ENCODE assay signal across 8 cellular contexts in the genomic region with DNA sequence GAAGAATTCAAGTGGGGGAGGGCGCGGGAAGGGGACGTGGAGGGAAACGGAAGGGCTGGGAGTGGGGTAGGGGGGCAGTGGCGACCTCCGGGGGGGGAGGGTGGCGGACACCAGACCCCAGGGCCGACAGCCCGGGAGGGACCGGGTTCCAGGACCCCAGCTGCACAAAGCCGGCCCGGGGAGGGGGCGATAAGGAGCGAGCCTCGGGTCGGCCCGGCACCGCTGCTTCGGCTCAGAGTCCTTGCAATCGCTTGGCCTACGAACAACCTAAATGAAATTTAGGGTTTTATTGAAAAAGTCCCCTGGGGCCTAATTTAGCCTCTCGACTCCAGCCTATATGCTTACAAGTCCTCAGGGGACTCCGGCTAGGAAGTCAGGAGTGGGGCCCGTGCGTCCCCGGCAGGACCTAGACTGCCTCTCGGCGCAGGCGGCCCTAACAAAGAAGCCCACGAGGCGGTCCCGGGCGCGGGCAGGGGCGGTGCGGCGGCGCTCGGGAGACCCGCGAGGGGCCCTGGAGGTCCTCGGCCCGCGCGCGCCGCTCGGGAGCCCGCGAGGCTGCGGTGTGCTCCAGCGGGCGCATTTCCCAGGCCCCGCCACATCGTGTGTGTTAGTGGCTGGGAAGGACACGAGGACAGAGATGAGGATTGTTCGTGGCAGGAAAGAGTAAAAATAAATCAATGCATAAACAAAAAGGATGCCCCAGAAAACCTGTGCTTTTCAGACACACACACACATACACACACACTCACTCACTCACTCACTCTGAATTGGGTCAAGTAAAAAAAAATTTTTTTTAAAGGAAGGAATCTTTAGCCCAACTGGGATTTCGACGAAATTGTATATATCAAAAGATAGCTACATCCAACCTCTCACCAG.
DNase-seq lines count a peak whose midpoint lies in the region; ATAC-seq lines count a peak whose summit lies in the region.

No MANE protein-coding gene starts in this region.

- H3K9ac ChIP-seq in SK-N-MC (ENCODE audit: insufficient read length) (peak overlapping the region; percentile 74), muscle layer of colon (ENCODE audit: low read length) (peak overlapping the region; percentile 13)

- ATAC-seq in aorta (ENCODE audit: low FRiP score) (peak; percentile 52), GM21576 (IDR thresholded peaks at IDR 0.05; ENCODE audit: unreplicated experiment) (no peak), HG03097 (IDR thresholded peaks at IDR 0.05; ENCODE audit: low FRiP score, unreplicated experiment) (no peak), HG02678 (IDR thresholded peaks at IDR 0.05; ENCODE audit: unreplicated experiment) (no peak)

- intact Hi-C loops in aorta (cut with DNase I), result loop anchor here (2.0 to 10.0 kb wide), 5 partner anchors 417 to 589 kb away; no protein-coding TSS in a partner anchor

- H3K4me1 ChIP-seq in esophagus (ENCODE audit: control insufficient read depth in 2 of 2, insufficient read depth in 2 of 2, low read length in 1 of 2) (peaks cover 3 to 6% of the 10 kb centered on the region in 2 donors), muscle layer of colon (ENCODE audit: insufficient read depth, low read length) (peaks cover 14% of the 10 kb centered on the region), aorta (ENCODE audit: control insufficient read depth in 1 of 2, insufficient read depth in 2 of 2, low read length in 2 of 2) (peaks cover 2 to 3% of the 10 kb centered on the region in 2 donors)

- DNase-seq in ELR (ENCODE audit: low read depth), result peak; percentile 3
- DNase-seq in SK-N-MC (ENCODE audit: low read depth, low spot score), result no peak
- DNase-seq in aorta, result peak; percentile 68 to 81

- H3K36me3 ChIP-seq in SK-N-MC (ENCODE audit: insufficient read depth, low read length) (no peaks in the 10 kb centered on the region), esophagus (ENCODE audit: control insufficient read depth in 2 of 2, insufficient read depth in 2 of 2, low read length in 1 of 2) (peaks cover 0 to 2% of the 10 kb centered on the region in 2 donors), muscle layer of colon (ENCODE audit: insufficient read depth, low read length) (no peaks in the 10 kb centered on the region), aorta (ENCODE audit: control insufficient read depth in 1 of 2, insufficient read depth in 2 of 2, low read length in 1 of 2) (no peaks in the 10 kb centered on the region)

- H3K9me3 ChIP-seq in SK-N-MC (ENCODE audit: low read depth, low read length), result no peaks in the 10 kb centered on the region
- no peaks in the 10 kb centered on the region for H3K9me3 ChIP-seq in esophagus (ENCODE audit: control insufficient read depth in 2 of 2, insufficient read depth in 1 of 2, low read depth in 1 of 2, low read length in 1 of 2)
- H3K9me3 ChIP-seq in muscle layer of colon (ENCODE audit: low read length), result no peaks in the 10 kb centered on the region
- H3K9me3 ChIP-seq in aorta (ENCODE audit: control insufficient read depth, low read length), result no peaks in the 10 kb centered on the region

- H3K27me3 ChIP-seq in esophagus (ENCODE audit: control insufficient read depth in 1 of 2, insufficient read depth in 2 of 2, low read length in 2 of 2) (no peaks in the 10 kb centered on the region), muscle layer of colon (ENCODE audit: control insufficient read depth in 1 of 2, insufficient read depth in 2 of 2, low read length in 2 of 2) (no peaks in the 10 kb centered on the region), aorta (ENCODE audit: control insufficient read depth in 1 of 2, insufficient read depth in 2 of 2, low read length in 1 of 2) (no peaks in the 10 kb centered on the region)

- H3K4me3 ChIP-seq in SK-N-MC (peak overlapping the region; percentile 78), esophagus (ENCODE audit: low read depth in 1 of 2, low read length in 2 of 2) (peak overlapping the region; percentile 26 to 45), muscle layer of colon (ENCODE audit: low read depth in 1 of 2, low read length in 2 of 2) (peak overlapping the region; percentile 33 to 44), aorta (ENCODE audit: low read length in 2 of 2) (peak overlapping the region; percentile 56 to 57)

- H3K27ac ChIP-seq in SK-N-MC (no peak overlapping the region), esophagus (ENCODE audit: low read depth in 2 of 2, low read length in 1 of 2) (peak overlapping the region; percentile 36 to 65), muscle layer of colon (ENCODE audit: low read depth, low read length) (peak overlapping the region; percentile 86), aorta (ENCODE audit: low read depth in 1 of 2, low read length in 2 of 2) (peak overlapping the region in 1 of 2 donors; percentile 58)

- WGBS in esophagus, 2 donors, result 23 to 40% methylated on average over 57 to 59 of the region's 59 CpGs
- 6% methylated on average over 57 to 59 of the region's 59 CpGs for WGBS in aorta, 2 donors
